Comparison of ENCODE assay signal across 22 cellular contexts in genomic region chr9:100584951-100585350, GRCh38. TPM values are rescaled to one million over a fixed set of nuclear protein-coding genes. Genes with fewer than 3 reads are reported as not detected.
DNase-seq lines count a peak whose midpoint lies in the region; ATAC-seq, FAIRE-seq and TF ChIP-seq lines count a peak whose summit lies in the region.
"Had no signal": no experiment of that assay in that cellular context is flagged by ENCODE, and none has a peak within 500 bp of the region (broad histone marks: within the 10 kb centered on the region; RNA-seq: fewer than 3 reads in every experiment).

No MANE protein-coding gene starts in this region.

- intact Hi-C loops in HepG2 (cut with micrococcal nuclease; ENCODE audit: unreplicated experiment), result no loop called here
- intact Hi-C loops in right lobe of liver (cut with DNase I), result no loop called here
- intact Hi-C loops in gastrocnemius medialis (cut with DNase I; ENCODE audit: low total_unique reads), result loop anchor here (5.0 kb wide), 1 partner anchor 158 kb away; the partner anchor contains the start of gene MSANTD3

- no peak overlapping the region for H3K23ac ChIP-seq in H1 (ENCODE audit: insufficient read length)

- H2BK15ac ChIP-seq in H1 (ENCODE audit: low read length), result no peak overlapping the region

- in situ Hi-C loops in HepG2 (cut with HindIII; ENCODE audit: extremely low pct_ligation_motif_present, low pct_unique_long_range_greater_than_20kb) (loop anchor here (25.0 kb wide), 2 partner anchors 548 to 1423 kb away; no protein-coding TSS in a partner anchor), gastrocnemius medialis (cut with MboI; ENCODE audit: low sequenced_read_pairs in 4 of 4) (loop anchor here in 3 of 4 donors (10.0 to 25.0 kb wide), 3 partner anchors 140 to 150 kb away; partner anchors contain the start of gene MSANTD3 (in 1 of the 3))

- H4K5ac ChIP-seq in H1 (ENCODE audit: insufficient read length, low read depth, low read length), result no peak overlapping the region

- no peak overlapping the region for H2BK5ac ChIP-seq in H1 (ENCODE audit: low read depth, low read length)

- DNase-seq in HepG2 (ENCODE audit: low spot score) (no peak), right lobe of liver (no peak), H1 (ENCODE audit: low read depth in 1 of 2, low spot score in 2 of 2) (no peak), gastrocnemius medialis (no peak), H7 (no peak)
- no peak for DNase-seq in stimulated activated CD4-positive, alpha-beta T cell treated with anti-CD3 and anti-CD28 coated beads, Interleukin-4, amount 100 ng/mL, for 4 hours
- DNase-seq: AML-193; Caco-2; Calu3; CD4-positive, alpha-beta T cell; CD8-positive, alpha-beta T cell; DMS79 treated with DMSO at 0.1 percent for 48 hours; GF-D8 had no signal

- no peak overlapping the region for H2BK20ac ChIP-seq in H1 (ENCODE audit: low read length)

- no peaks in the 10 kb centered on the region for H3K27me3 ChIP-seq in HepG2 (ENCODE audit: control insufficient read depth in 1 of 2, insufficient read depth in 2 of 2, low read length in 2 of 2)
- no peaks in the 10 kb centered on the region for H3K27me3 ChIP-seq in right lobe of liver
- no peaks in the 10 kb centered on the region for H3K27me3 ChIP-seq in H1 (replicated peaks in 1 of 4; ENCODE audit: control insufficient read depth in 3 of 4, extremely low read depth in 1 of 4, insufficient read depth in 3 of 4, low read length in 3 of 4)
- H3K27me3 ChIP-seq in gastrocnemius medialis, result no peaks in the 10 kb centered on the region
- H3K27me3 ChIP-seq in H7 (ENCODE audit: control insufficient read depth, insufficient read depth, low read length), result no peaks in the 10 kb centered on the region
- H3K27me3 ChIP-seq: BLaER1 treated with 17β-estradiol and CSF1 and Interleukin-3, amounts not matched to agents 10 nM and 100 nM had no signal

- no peak for TF ChIP-seq RAD21 in HepG2 (CRISPR knock-in tag; IDR thresholded peaks at IDR 0.05)
- no peak for TF ChIP-seq RAD21 in Ishikawa (IDR thresholded peaks at IDR 0.05; ENCODE audit: low read depth)
- no peak for TF ChIP-seq RAD21 in H1 (IDR thresholded peaks at IDR 0.05 in 1 of 2, conservative IDR thresholded peaks at IDR 0.05 in 1 of 2; ENCODE audit: low read depth in 2 of 2, low read length in 2 of 2)

- H3K9me3 ChIP-seq in HepG2 (ENCODE audit: low read length) (no peaks in the 10 kb centered on the region), right lobe of liver (no peaks in the 10 kb centered on the region), H1 (ENCODE audit: insufficient read depth in 2 of 2, low read depth in 1 of 2, low read length in 1 of 2) (no peaks in the 10 kb centered on the region), gastrocnemius medialis (no peaks in the 10 kb centered on the region)
- H3K9me3 ChIP-seq: A549; BLaER1 treated with 17β-estradiol and CSF1 and Interleukin-3, amounts not matched to agents 10 nM and 100 nM; Caco-2 had no signal

- POLR2A ChIA-PET in HepG2 (lab: Yijun Ruan, JAX), result no interaction called here
- POLR2A ChIA-PET in H1 (lab: Charles Lee; ENCODE audit: partially characterized antibody), result no interaction called here

- H3K4me1 ChIP-seq in HepG2 (ENCODE audit: insufficient read depth, low read length) (peaks cover 10% of the 10 kb centered on the region; the same call in 1 of the 2 replicates), right lobe of liver (no peaks in the 10 kb centered on the region), H1 (replicated peaks in 1 of 4; ENCODE audit: control insufficient read depth in 3 of 4, insufficient read depth in 4 of 4, low read length in 3 of 4) (no peaks in the 10 kb centered on the region), gastrocnemius medialis (peaks cover 24 to 35% of the 10 kb centered on the region in 2 donors)
- H3K4me1 ChIP-seq: Caco-2 had no signal

- no peaks in the 10 kb centered on the region for H3K79me2 ChIP-seq in HepG2 (ENCODE audit: insufficient read depth, low read length)
- H3K79me2 ChIP-seq in H1 (ENCODE audit: control insufficient read depth in 1 of 2, insufficient read depth in 2 of 2, low read length in 2 of 2), result no peaks in the 10 kb centered on the region

- no peaks in the 10 kb centered on the region for H3K23me2 ChIP-seq in H1 (ENCODE audit: low read depth, low read length)

- no peak overlapping the region for H3K27ac ChIP-seq in HepG2 (ENCODE audit: extremely low read length, insufficient read depth, low read length)
- H3K27ac ChIP-seq in right lobe of liver, result no peak overlapping the region
- no peak overlapping the region for H3K27ac ChIP-seq in H1 (ENCODE audit: low read depth, low read length)
- peak overlapping the region; percentile 25 to 92 (median 58) for H3K27ac ChIP-seq in gastrocnemius medialis
- H3K27ac ChIP-seq: 22Rv1; A549; BLaER1 treated with 17β-estradiol and CSF1 and Interleukin-3, amounts not matched to agents 10 nM and 100 nM; C4-2B had no signal

- H3K14ac ChIP-seq in H1 (ENCODE audit: insufficient read length), result no peak overlapping the region

- TF ChIP-seq CTCF in HepG2 (CRISPR knock-in tag; IDR thresholded peaks at IDR 0.05), result no peak
- TF ChIP-seq CTCF in right lobe of liver (IDR thresholded peaks at IDR 0.05), result no peak
- TF ChIP-seq CTCF in H1 (IDR thresholded peaks at IDR 0.05; ENCODE audit: control extremely low read depth in 1 of 3, insufficient read depth in 1 of 3, low read depth in 1 of 3, low read length in 3 of 3), result no peak
- no peak for TF ChIP-seq CTCF in gastrocnemius medialis (IDR thresholded peaks at IDR 0.05 in 4 of 5, conservative IDR thresholded peaks at IDR 0.05 in 1 of 5)

- H2BK12ac ChIP-seq in H1 (ENCODE audit: low read depth, low read length), result no peak overlapping the region

- ATAC-seq in HepG2 (no peak), right lobe of liver (no peak), gastrocnemius medialis (no peak), HG03469 (IDR thresholded peaks at IDR 0.05; ENCODE audit: unreplicated experiment) (no peak)
- ATAC-seq: A549; CD8-positive, alpha-beta T cell had no signal

- 70% methylated on average over 4 of the region's 4 CpGs for WGBS in HepG2 (ENCODE audit: low lambda C conversion rate)
- 98% methylated on average over 4 of the region's 4 CpGs for WGBS in right lobe of liver (ENCODE audit: insufficient coverage, low coverage, low lambda C conversion rate, missing lambda C conversion rate)
- 93% methylated on average over 4 of the region's 4 CpGs; no CpG with 5 or more reads in 1 of the 2 experiments for WGBS in H1 (ENCODE audit: extremely low coverage in 1 of 2, insufficient coverage in 1 of 2, insufficient read length in 1 of 2, insufficient replicate concordance in 2 of 2, low coverage in 1 of 2, low lambda C conversion rate in 2 of 2, missing lambda C conversion rate in 1 of 2), 2 experiments

- no peak overlapping the region for H4K91ac ChIP-seq in H1 (replicated peaks; ENCODE audit: insufficient read length, low read length)

- H3K56ac ChIP-seq in H1 (replicated peaks; ENCODE audit: insufficient read length, low read depth, low read length), result no peak overlapping the region

- no peak for FAIRE-seq in HepG2 (lab: Jason Lieb, UNC)
- FAIRE-seq in H1 (lab: Jason Lieb, UNC), result no peak
- FAIRE-seq: A549, D721Med, G401.6, GM19239 had no signal

- no peak overlapping the region for H3K18ac ChIP-seq in H1 (ENCODE audit: extremely low read depth, low read length)

- no peak overlapping the region for H3K9ac ChIP-seq in HepG2 (ENCODE audit: insufficient read depth, low read depth, low read length)
- no peak overlapping the region for H3K9ac ChIP-seq in H1 (replicated peaks in 1 of 4; ENCODE audit: extremely low read depth in 1 of 4, low read depth in 3 of 4, low read length in 3 of 4)
- H3K9ac ChIP-seq: BLaER1 treated with 17β-estradiol and CSF1 and Interleukin-3, amounts not matched to agents 10 nM and 100 nM had no signal

- no peak overlapping the region for H3K4me2 ChIP-seq in HepG2 (ENCODE audit: low read depth, low read length)
- H3K4me2 ChIP-seq in H1 (ENCODE audit: insufficient read depth in 1 of 2, low read depth in 2 of 2, low read length in 2 of 2), result no peak overlapping the region
- H3K4me2 ChIP-seq: A549; BLaER1 treated with 17β-estradiol and CSF1 and Interleukin-3, amounts not matched to agents 10 nM and 100 nM had no signal

- H3K36me3 ChIP-seq in HepG2 (replicated peaks in 1 of 2; ENCODE audit: control insufficient read depth in 1 of 2, insufficient read depth in 2 of 2, low read length in 2 of 2) (no peaks in the 10 kb centered on the region), right lobe of liver (no peaks in the 10 kb centered on the region), H1 (ENCODE audit: control insufficient read depth in 2 of 4, insufficient read depth in 4 of 4, low read length in 3 of 4) (peaks cover 11 to 60% (median 30%) of the 10 kb centered on the region in 4 experiments; a peak in 7 of 8 replicates), gastrocnemius medialis (peaks cover 0 to 17% of the 10 kb centered on the region in 2 donors), H7 (replicated peaks; ENCODE audit: control insufficient read depth, insufficient read depth, low read length) (peaks cover 11% of the 10 kb centered on the region)

- no peaks in the 10 kb centered on the region for H3K79me1 ChIP-seq in H1 (ENCODE audit: low read depth, low read length)

- H3K4me3 ChIP-seq in HepG2 (replicated peaks in 1 of 3; ENCODE audit: insufficient read depth in 1 of 3, low read depth in 2 of 3, low read length in 3 of 3), result no peak overlapping the region
- H3K4me3 ChIP-seq in right lobe of liver, result no peak overlapping the region
- no peak overlapping the region for H3K4me3 ChIP-seq in H1 (ENCODE audit: extremely low read depth in 1 of 4, insufficient read depth in 2 of 4, low read depth in 3 of 4, low read length in 4 of 4)
- no peak overlapping the region for H3K4me3 ChIP-seq in gastrocnemius medialis
- no peak overlapping the region for H3K4me3 ChIP-seq in H7 (ENCODE audit: insufficient read depth, low read depth, low read length)
- H3K4me3 ChIP-seq: A549; BLaER1 treated with 17β-estradiol and CSF1 and Interleukin-3, amounts not matched to agents 10 nM and 100 nM had no signal

- H4K20me1 ChIP-seq in HepG2 (ENCODE audit: insufficient read depth, low read length) (no peaks in the 10 kb centered on the region), H1 (replicated peaks in 1 of 2; ENCODE audit: control insufficient read depth in 1 of 2, insufficient read depth in 2 of 2, low read length in 2 of 2) (no peaks in the 10 kb centered on the region)
- H4K20me1 ChIP-seq: BLaER1 treated with 17β-estradiol and CSF1 and Interleukin-3, amounts not matched to agents 10 nM and 100 nM had no signal

- no TSS peak for BruUV-seq in HepG2 (replicated peaks; lab: Mats Ljungman, UMichigan)

- TF ChIP-seq POLR2A in HepG2 (IDR thresholded peaks at IDR 0.05; ENCODE audit: insufficient read depth in 1 of 2, low read depth in 2 of 2, low read length in 2 of 2), result no peak
- TF ChIP-seq POLR2A in right lobe of liver (IDR thresholded peaks at IDR 0.05), result no peak
- TF ChIP-seq POLR2A in H1 (IDR thresholded peaks at IDR 0.05; ENCODE audit: control extremely low read depth in 1 of 2, low read depth in 2 of 2, low read length in 2 of 2), result no peak
- no peak for TF ChIP-seq POLR2A in gastrocnemius medialis (IDR thresholded peaks at IDR 0.05)

- H4K8ac ChIP-seq in H1 (ENCODE audit: extremely low read depth, insufficient read depth, low read length), result no peak overlapping the region

- CTCF ChIA-PET in HepG2 (lab: Yijun Ruan, JAX; ENCODE audit: low intra/inter-chr PET ratio, low total read pairs), result no interaction called here
- CTCF ChIA-PET in H1 (lab: Charles Lee; ENCODE audit: partially characterized antibody), result interaction anchor here (3.4 kb wide), 1 partner anchor 11 kb away, joined by 14 read pairs; no protein-coding TSS in a partner anchor

- no peak overlapping the region for H2BK120ac ChIP-seq in H1 (replicated peaks; ENCODE audit: low read depth, low read length)

- TF ChIP-seq EP300 in HepG2 (IDR thresholded peaks at IDR 0.05; ENCODE audit: low read depth in 2 of 2, low read length in 2 of 2), result no peak
- TF ChIP-seq EP300 in HepG2 (CRISPR knock-in tag; IDR thresholded peaks at IDR 0.05; ENCODE audit: borderline replicate concordance), result no peak
- TF ChIP-seq EP300 in Ishikawa (IDR thresholded peaks at IDR 0.05; ENCODE audit: borderline replicate concordance), result no peak
- TF ChIP-seq EP300 in H1 (IDR thresholded peaks at IDR 0.05; ENCODE audit: borderline replicate concordance in 1 of 2, low read depth in 2 of 2, low read length in 2 of 2), result no peak

- no peak overlapping the region for H2AFZ ChIP-seq in HepG2 (ENCODE audit: low read length)
- H2AFZ ChIP-seq in H1 (ENCODE audit: low read length), result no peak overlapping the region

- H2AK5ac ChIP-seq in H1 (ENCODE audit: low read depth, low read length), result no peak overlapping the region

- no peak overlapping the region for H3K4ac ChIP-seq in H1 (replicated peaks; ENCODE audit: insufficient read length, low read depth, low read length)

RNA-seq across cellular contexts. Expression of gene CAVIN4, which starts 7.1 kb away (rescaled TPM):
- 0.53 and 1.00 TPM in 2 replicates for total RNA-seq in HepG2 (2016; rRNA removed; fragmentation: Illumina TruSeq; extraction: Trizol)
- total RNA-seq in HepG2 (2016; cell fraction: cytosol; rRNA removed; fragmentation: Illumina TruSeq; extraction: Trizol; ENCODE audit: low read depth), result 0.10 and 0.26 TPM in 2 replicates
- 0.59 and 0.65 TPM in 2 replicates for total RNA-seq in HepG2 (2016; cell fraction: insoluble cytoplasmic fraction; rRNA removed; fragmentation: Illumina TruSeq; extraction: Trizol)
- 0.31 and 0.49 TPM in 2 replicates for total RNA-seq in HepG2 (2016; cell fraction: membrane; rRNA removed; fragmentation: Illumina TruSeq; extraction: Trizol)
- 1.6 and 2.0 TPM in 2 replicates for total RNA-seq in HepG2 (2016; cell fraction: nucleus; rRNA removed; fragmentation: Illumina TruSeq; extraction: Trizol)
- polyA plus RNA-seq in HepG2 (2011; rRNA removed), result 0.54 and 0.59 TPM in 2 replicates
- 0.11 and 0.37 TPM in 2 replicates for polyA plus RNA-seq in HepG2 (2011; cell fraction: cytosol; rRNA removed)
- 0.56 and 1.6 TPM in 2 replicates for polyA plus RNA-seq in HepG2 (2011; cell fraction: nucleus; rRNA removed)
- polyA plus RNA-seq in HepG2 (2012), result 0.27 and 0.72 TPM in 2 replicates
- polyA plus RNA-seq in HepG2 (2016; cell fraction: cytosol; fragmentation: Illumina TruSeq; extraction: Trizol; ENCODE audit: low read depth), result 0.05 TPM in 1 of 2 replicates, not detected in the other
- polyA plus RNA-seq in HepG2 (2016; cell fraction: insoluble cytoplasmic fraction; fragmentation: Illumina TruSeq; extraction: Trizol; ENCODE audit: low read depth), result 0.47 and 0.58 TPM in 2 replicates
- 0.14 TPM in 2 replicates for polyA plus RNA-seq in HepG2 (2016; cell fraction: membrane; fragmentation: Illumina TruSeq; extraction: Trizol; ENCODE audit: low read depth)
- polyA plus RNA-seq in HepG2 (2016; cell fraction: nucleus; fragmentation: Illumina TruSeq; extraction: Trizol; ENCODE audit: insufficient read depth, low read depth), result 3.3 and 3.7 TPM in 2 replicates
- 0.16 TPM in 1 of 2 replicates, not detected in the other for polyA minus RNA-seq in HepG2 (2011; rRNA and poly(A)+ RNA removed; ENCODE audit: low replicate concordance)
- polyA minus RNA-seq in HepG2 (2011; cell fraction: cytosol; rRNA and poly(A)+ RNA removed), result 0.40 TPM in 1 of 2 replicates, not detected in the other
- polyA minus RNA-seq in HepG2 (2011; cell fraction: nucleus; rRNA and poly(A)+ RNA removed), result 3.1 and 5.7 TPM in 2 replicates
- under 1 TPM in 4 of 6 experiments, not detected in 2; 0.12 to 0.19 (median 0.14) TPM for total RNA-seq in right lobe of liver
- 8.0 and 9.1 TPM in 2 replicates for total RNA-seq in H1 (2021; fragmentation: NEBNext Ultra II Directional; extraction: Animal tissue kit (Norgen Biotek cat#: 25700))
- polyA plus RNA-seq in H1 (2011; rRNA removed), result 1.8 and 2.3 TPM in 2 replicates
- polyA plus RNA-seq in H1 (2011; cell fraction: cytosol; rRNA removed), result 4.4 TPM
- polyA plus RNA-seq in H1 (2011; cell fraction: nucleus; rRNA removed), result 4.1 TPM
- polyA plus RNA-seq in H1 (2012, experiment 1 of 2), result 5.8 to 11.9 TPM (median 6.2 TPM) in 4 replicates
- 0.26 TPM for polyA plus RNA-seq in H1 (2012, experiment 2 of 2)
- 6.5 TPM for polyA plus RNA-seq in H1 (2013, experiment 1 of 2)
- polyA plus RNA-seq in H1 (2013, experiment 2 of 2), result 6.6 TPM
- 3.7 and 4.7 TPM in 2 replicates for polyA minus RNA-seq in H1 (2011; rRNA and poly(A)+ RNA removed)
- 1.9 TPM for polyA minus RNA-seq in H1 (2011; cell fraction: cytosol; rRNA and poly(A)+ RNA removed)
- 16.7 TPM for polyA minus RNA-seq in H1 (2011; cell fraction: nucleus; rRNA and poly(A)+ RNA removed)
- 100 to 1,000 TPM in 1 of 4 donors, 10 to 100 TPM in 3; 14.5 to 163 (median 28.9) TPM for total RNA-seq in gastrocnemius medialis
- total RNA-seq in H7 (2014; rRNA removed; shearing (Covaris generic)), result 1.6 and 3.1 TPM in 2 replicates

Comparison
In these comparisons a context has a peak if more than half of its experiments do, and no peak if none do; other contexts are left out.
1. H3K27ac ChIP-seq: peak in gastrocnemius medialis (4 of 4); none in HepG2 (single experiment), right lobe of liver (0 of 3) and H1 (single experiment).
2. Of the 41 proteins assayed by ChIP-seq in both HepG2 and H1: peak only in HepG2: none; only in H1: none; in both: CEBPB; in neither: 40.